In the genomic region with DNA sequence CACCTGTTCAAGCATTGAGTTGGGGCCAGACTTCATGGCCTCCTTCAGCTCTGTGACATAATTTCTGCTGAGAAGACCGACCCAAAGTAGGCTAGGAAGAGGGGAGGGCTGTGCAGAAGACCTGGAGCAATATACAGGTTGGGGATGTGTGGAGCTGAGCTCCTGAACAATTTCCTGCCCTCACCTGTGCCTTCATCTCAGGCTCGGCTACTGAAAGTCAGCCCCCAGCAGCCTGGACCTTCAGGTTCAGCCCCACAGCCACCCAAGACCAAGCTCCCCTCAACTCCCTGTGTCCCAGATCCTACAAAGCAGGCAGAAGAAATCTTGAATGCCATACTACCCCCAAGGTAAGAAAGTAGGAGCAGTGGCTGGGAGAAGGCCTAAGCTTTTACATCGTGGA, we compare ENCODE assay signal across 9 cellular contexts. TPM values are rescaled to one million over a fixed set of nuclear protein-coding genes. Genes with fewer than 3 reads are reported as not detected.
A peak's percentile ranks its signal among the peaks of the same experiment; 100 is the strongest.
DNase-seq lines count a peak whose midpoint lies in the region; ATAC-seq, FAIRE-seq and TF ChIP-seq lines count a peak whose summit lies in the region.
"Had no signal": no experiment of that assay in that cellular context is flagged by ENCODE, and none has a peak within 500 bp of the region (broad histone marks: within the 10 kb centered on the region; RNA-seq: fewer than 3 reads in every experiment).

No MANE protein-coding gene starts in this region.

- peaks cover 10% of the 10 kb centered on the region for H3K9me1 ChIP-seq in K562 (ENCODE audit: control insufficient read depth, insufficient read depth, low read length)

- in situ Hi-C loops in K562 (cut with MboI) = no loop called here
- in situ Hi-C loops in ACHN (cut with HindIII; ENCODE audit: low pct_ligation_motif_present, low pct_unique_long_range_greater_than_20kb, low sequenced_read_pairs) = no loop called here

- peaks cover 46 to 47% of the 10 kb centered on the region in 2 experiments for H3K4me1 ChIP-seq in K562 (replicated peaks in 1 of 2; ENCODE audit: control insufficient read depth in 2 of 2, insufficient read depth in 2 of 2, low read length in 2 of 2)
- H3K4me1 ChIP-seq in iPS-20b (ENCODE audit: insufficient read depth, low read length) = peaks cover 10% of the 10 kb centered on the region
- H3K4me1 ChIP-seq in Karpas-422 (ENCODE audit: low read length) = peaks cover 10% of the 10 kb centered on the region

- no TSS peak for BruUV-seq in K562 (replicated peaks; lab: Mats Ljungman, UMichigan)

- POLR2A ChIA-PET in K562 (lab: Yijun Ruan, JAX) = interaction anchor here (0.6 to 1.3 kb wide), 10 partner anchors 9 to 1397 kb away, joined by 3 to 4 read pairs (median 3); no protein-coding TSS in a partner anchor

- H3K4me2 ChIP-seq in K562 (ENCODE audit: insufficient read depth, low read length) = peak overlapping the region; percentile 81
- no peak overlapping the region for H3K4me2 ChIP-seq in Karpas-422 (ENCODE audit: low read depth, low read length, poor library complexity, severe bottlenecking)

- H3K36me3 ChIP-seq in H7 (replicated peaks; ENCODE audit: control insufficient read depth, insufficient read depth, low read length) (peaks cover 3% of the 10 kb centered on the region; the same call in 1 of the 2 replicates), K562 (ENCODE audit: control insufficient read depth, insufficient read depth, low read length) (peaks cover 20% of the 10 kb centered on the region), iPS-20b (ENCODE audit: insufficient read depth, low read depth, low read length) (peaks cover 3% of the 10 kb centered on the region), Karpas-422 (ENCODE audit: insufficient read depth, low read length) (peaks cover 1% of the 10 kb centered on the region; the same call in 1 of the 2 replicates)
- H3K36me3 ChIP-seq: colonic mucosa had no signal

- FAIRE-seq in K562 (lab: Jason Lieb, UNC) (no peak), GM19239 (lab: Jason Lieb, UNC) (no peak)

- peak overlapping the region; percentile 99 for H2AFZ ChIP-seq in K562 (ENCODE audit: low read depth, low read length)
- no peak overlapping the region for H2AFZ ChIP-seq in Karpas-422 (ENCODE audit: low read length)

- H3K9ac ChIP-seq in K562 (ENCODE audit: insufficient read depth in 1 of 2, low read depth in 2 of 2, low read length in 2 of 2) (no peak overlapping the region), iPS-20b (ENCODE audit: low read depth, low read length) (peak overlapping the region; percentile 75; the same call in 1 of the 2 replicates), Karpas-422 (ENCODE audit: low read length) (no peak overlapping the region)

- TF ChIP-seq POLR2A in K562 (conservative IDR thresholded peaks at IDR 0.05) = no peak

- H3K27ac ChIP-seq in K562 (ENCODE audit: extremely low read depth, low read depth, low read length) = no peak overlapping the region; the same call in 2 of the 3 replicates
- no peak overlapping the region for H3K27ac ChIP-seq in iPS-20b (ENCODE audit: low read length)
- H3K27ac ChIP-seq in Karpas-422 (ENCODE audit: low read length) = no peak overlapping the region
- H3K27ac ChIP-seq: colonic mucosa had no signal

- H3K9me3 ChIP-seq in K562 (replicated peaks; ENCODE audit: control insufficient read depth, insufficient read depth, low read depth, low read length) = peaks cover 9% of the 10 kb centered on the region
- peaks cover 4% of the 10 kb centered on the region for H3K9me3 ChIP-seq in iPS-20b (ENCODE audit: insufficient read depth, low read depth, low read length)
- H3K9me3 ChIP-seq in Karpas-422 (ENCODE audit: low read length) = peaks cover 6% of the 10 kb centered on the region
- H3K9me3 ChIP-seq: colonic mucosa had no signal

- H3K4me3 ChIP-seq in H7 (ENCODE audit: insufficient read depth, low read depth, low read length) (peak overlapping the region; percentile 35; the same call in 1 of the 2 replicates), K562 (no peak overlapping the region), iPS-20b (ENCODE audit: low read length) (peak overlapping the region; percentile 83), retinal pigment epithelial cell (ENCODE audit: low read length) (peak overlapping the region; percentile 65), Karpas-422 (ENCODE audit: low read length) (no peak overlapping the region)
- H3K4me3 ChIP-seq: colonic mucosa had no signal

- H3K79me2 ChIP-seq in K562 (ENCODE audit: control insufficient read depth, insufficient read depth, low read length) = peaks cover 18% of the 10 kb centered on the region
- H3K79me2 ChIP-seq in Karpas-422 (ENCODE audit: low read length) = peaks cover 18% of the 10 kb centered on the region

- H3K27me3 ChIP-seq in H7 (ENCODE audit: control insufficient read depth, insufficient read depth, low read length) = peaks cover 3% of the 10 kb centered on the region; the same call in 1 of the 2 replicates
- H3K27me3 ChIP-seq in K562 (ENCODE audit: control insufficient read depth in 2 of 2, insufficient read depth in 2 of 2, low read length in 2 of 2) = no peaks in the 10 kb centered on the region
- H3K27me3 ChIP-seq in iPS-20b (ENCODE audit: insufficient read depth, low read length) = no peaks in the 10 kb centered on the region
- no peaks in the 10 kb centered on the region for H3K27me3 ChIP-seq in Karpas-422 (ENCODE audit: low read length)
- H3K27me3 ChIP-seq: colonic mucosa had no signal

- CTCF ChIA-PET in K562 (lab: Yijun Ruan, JAX; ENCODE audit: low intra/inter-chr PET ratio) = no interaction called here

- H4K20me1 ChIP-seq in K562 (replicated peaks; ENCODE audit: control insufficient read depth, insufficient read depth, low read length) (0 out of 2 replicates have a peak, but pooled peaks cover 14% of the 10 kb centered on the region), Karpas-422 (ENCODE audit: insufficient read depth, low read depth, low read length) (peaks cover 13% of the 10 kb centered on the region)

- 51% methylated on average over 3 of the region's 3 CpGs for WGBS in K562 (ENCODE audit: insufficient coverage, low coverage, missing lambda C conversion rate)

- no peaks in the 10 kb centered on the region for H3K9me2 ChIP-seq in Karpas-422 (replicated peaks; ENCODE audit: insufficient read depth, low read length)

- intact Hi-C loops in K562 (cut with micrococcal nuclease) = loop anchor here (5.0 to 10.0 kb wide), 3 partner anchors 45 to 135 kb away; partner anchors contain the start of genes CDCA8, MEAF6 and ZC3H12A

- no peak for DNase-seq in H7
- DNase-seq in K562 (ENCODE audit: extremely low read depth in 1 of 4, low spot score in 3 of 4) = no peak
- no peak for DNase-seq in retinal pigment epithelial cell (ENCODE audit: low read depth)
- no peak for DNase-seq in effector CD8-positive, alpha-beta T cell (lab: John Stamatoyannopoulos, UW)
- DNase-seq in Karpas-422 = no peak
- no peak for DNase-seq in GM19239 (ENCODE audit: insufficient read length, low spot score)
- DNase-seq in ACHN = no peak

- ATAC-seq in K562 = no peak

- no peak for TF ChIP-seq CTCF in K562 (IDR thresholded peaks at IDR 0.05 in 2 of 3, conservative IDR thresholded peaks at IDR 0.05 in 1 of 3; ENCODE audit: insufficient read depth in 2 of 3, low read depth in 1 of 3, low read length in 3 of 3)
- TF ChIP-seq CTCF in retinal pigment epithelial cell (conservative IDR thresholded peaks at IDR 0.05; ENCODE audit: low read depth, low read length) = no peak

- no peak for TF ChIP-seq RAD21 in K562 (CRISPR knock-in tag; conservative IDR thresholded peaks at IDR 0.05 in 1 of 2, IDR thresholded peaks at IDR 0.05 in 1 of 2)

- TF ChIP-seq EP300 in K562 (IDR thresholded peaks at IDR 0.05; ENCODE audit: low read length) = no peak

RNA-seq across cellular contexts. Expression of gene DNALI1, which starts 0.7 kb away (rescaled TPM):
- 3.3 and 4.0 TPM in 2 replicates for total RNA-seq in H7 (2014; rRNA removed; shearing (Covaris generic))
- 0.99 and 3.3 TPM in 2 replicates for total RNA-seq in K562 (2011; cell fraction: chromatin; rRNA removed; ENCODE audit: low replicate concordance)
- 1.7 and 2.8 TPM in 2 replicates for total RNA-seq in K562 (2011; cell fraction: nucleolus; rRNA removed)
- total RNA-seq in K562 (2011; cell fraction: nucleoplasm; rRNA removed) = 1.6 and 3.2 TPM in 2 replicates
- total RNA-seq in K562 (2014; rRNA removed) (0.78 and 1.0 TPM in 2 replicates), K562 (2014; rRNA removed; fragmentation: Illumina TruSeq; extraction: Trizol) (0.87 and 1.1 TPM in 2 replicates), K562 (2015; rRNA removed; fragmentation: Illumina TruSeq; extraction: Trizol) (0.72 and 1.2 TPM in 2 replicates), K562 (2021) (0.89 and 2.2 TPM in 2 replicates)
- polyA plus RNA-seq in K562 (2011; rRNA removed) (1.0 and 1.2 TPM in 2 replicates), K562 (2014; fragmentation: Illumina TruSeq; extraction: Trizol) (1.3 and 1.7 TPM in 2 replicates), K562 (2014; fragmentation: Nextera tagmentation; extraction: Ambion mirVana) (1 to 10 TPM in 1 of 2 experiments, under 1 TPM in 1; 0.87 to 2.0 TPM), K562 (2014; rRNA removed) (1.5 and 5.6 TPM in 2 replicates)
- polyA plus RNA-seq in K562 (2011; cell fraction: cytosol; rRNA removed) = 0.91 and 1.5 TPM in 2 replicates
- polyA plus RNA-seq in K562 (2011; cell fraction: nucleus; rRNA removed) = 4.1 and 9.0 TPM in 2 replicates
- 2.0 and 4.5 TPM in 2 replicates for polyA plus RNA-seq in K562 (2012)
- 0.48 and 0.84 TPM in 2 replicates for polyA minus RNA-seq in K562 (2011; rRNA and poly(A)+ RNA removed)
- 0.38 and 2.1 TPM in 2 replicates for polyA minus RNA-seq in K562 (2011; cell fraction: cytosol; rRNA and poly(A)+ RNA removed)
- polyA minus RNA-seq in K562 (2011; cell fraction: nucleus; rRNA and poly(A)+ RNA removed) = 1.4 and 2.0 TPM in 2 replicates
- not detected in 2 replicates for total RNA-seq in Karpas-422 (2014; rRNA removed; shearing (Covaris generic); ENCODE audit: low replicate concordance)

RNA-seq across cellular contexts. Expression of gene SNIP1, which starts 3.3 kb away (rescaled TPM):
- 18.5 and 19.8 TPM in 2 replicates for total RNA-seq in H7 (2014; rRNA removed; shearing (Covaris generic))
- total RNA-seq in K562 (2011; cell fraction: chromatin; rRNA removed; ENCODE audit: low replicate concordance) = 51.3 and 57.9 TPM in 2 replicates
- total RNA-seq in K562 (2011; cell fraction: nucleolus; rRNA removed) = 47.7 and 48.7 TPM in 2 replicates
- total RNA-seq in K562 (2011; cell fraction: nucleoplasm; rRNA removed) = 49.1 and 51.2 TPM in 2 replicates
- total RNA-seq in K562 (2014; rRNA removed) = 25.7 and 25.9 TPM in 2 replicates
- 12.9 and 15.2 TPM in 2 replicates for total RNA-seq in K562 (2014; rRNA removed; fragmentation: Illumina TruSeq; extraction: Trizol)
- total RNA-seq in K562 (2015; rRNA removed; fragmentation: Illumina TruSeq; extraction: Trizol) = 15.3 and 16.6 TPM in 2 replicates
- total RNA-seq in K562 (2021) = 23.7 and 25.8 TPM in 2 replicates
- polyA plus RNA-seq in K562 (2011; rRNA removed) = 12.0 and 13.7 TPM in 2 replicates
- polyA plus RNA-seq in K562 (2011; cell fraction: cytosol; rRNA removed) = 6.4 and 13.1 TPM in 2 replicates
- 14.2 and 17.2 TPM in 2 replicates for polyA plus RNA-seq in K562 (2011; cell fraction: nucleus; rRNA removed)
- polyA plus RNA-seq in K562 (2012) = 6.4 and 8.7 TPM in 2 replicates
- polyA plus RNA-seq in K562 (2014; fragmentation: Illumina TruSeq; extraction: Trizol) = 11.9 and 14.6 TPM in 2 replicates
- polyA plus RNA-seq in K562 (2014; fragmentation: Nextera tagmentation; extraction: Ambion mirVana) = 1 to 10 TPM; 2.9 TPM
- 11.5 and 15.4 TPM in 2 replicates for polyA plus RNA-seq in K562 (2014; rRNA removed)
- polyA minus RNA-seq in K562 (2011; rRNA and poly(A)+ RNA removed) = 20.7 and 23.2 TPM in 2 replicates
- polyA minus RNA-seq in K562 (2011; cell fraction: cytosol; rRNA and poly(A)+ RNA removed) = 11.4 and 12.1 TPM in 2 replicates
- polyA minus RNA-seq in K562 (2011; cell fraction: nucleus; rRNA and poly(A)+ RNA removed) = 24.5 and 45.4 TPM in 2 replicates
- total RNA-seq in Karpas-422 (2014; rRNA removed; shearing (Covaris generic); ENCODE audit: low replicate concordance) = 8.6 and 9.7 TPM in 2 replicates

RNA-seq across cellular contexts. Expression of gene GNL2, which starts 38.3 kb away (rescaled TPM):
- total RNA-seq in H7 (2014; rRNA removed; shearing (Covaris generic)) = 170 and 197 TPM in 2 replicates
- total RNA-seq in K562 (2011; cell fraction: chromatin; rRNA removed; ENCODE audit: low replicate concordance) = 189 and 334 TPM in 2 replicates
- 134 and 160 TPM in 2 replicates for total RNA-seq in K562 (2011; cell fraction: nucleolus; rRNA removed)
- total RNA-seq in K562 (2011; cell fraction: nucleoplasm; rRNA removed) = 181 and 229 TPM in 2 replicates
- 245 and 263 TPM in 2 replicates for total RNA-seq in K562 (2014; rRNA removed)
- 343 and 388 TPM in 2 replicates for total RNA-seq in K562 (2014; rRNA removed; fragmentation: Illumina TruSeq; extraction: Trizol)
- total RNA-seq in K562 (2015; rRNA removed; fragmentation: Illumina TruSeq; extraction: Trizol) = 330 and 347 TPM in 2 replicates
- total RNA-seq in K562 (2021) = 145 and 156 TPM in 2 replicates
- polyA plus RNA-seq in K562 (2011; rRNA removed) = 132 and 165 TPM in 2 replicates
- polyA plus RNA-seq in K562 (2011; cell fraction: cytosol; rRNA removed) = 37.0 and 52.4 TPM in 2 replicates
- 99.3 and 135 TPM in 2 replicates for polyA plus RNA-seq in K562 (2011; cell fraction: nucleus; rRNA removed)
- polyA plus RNA-seq in K562 (2012) = 109 and 153 TPM in 2 replicates
- 253 and 318 TPM in 2 replicates for polyA plus RNA-seq in K562 (2014; fragmentation: Illumina TruSeq; extraction: Trizol)
- polyA plus RNA-seq in K562 (2014; fragmentation: Nextera tagmentation; extraction: Ambion mirVana) = 100 to 1,000 TPM; 166 to 371 TPM
- polyA plus RNA-seq in K562 (2014; rRNA removed) = 205 and 232 TPM in 2 replicates
- 223 and 224 TPM in 2 replicates for polyA minus RNA-seq in K562 (2011; rRNA and poly(A)+ RNA removed)
- polyA minus RNA-seq in K562 (2011; cell fraction: cytosol; rRNA and poly(A)+ RNA removed) = 118 and 127 TPM in 2 replicates
- polyA minus RNA-seq in K562 (2011; cell fraction: nucleus; rRNA and poly(A)+ RNA removed) = 104 and 173 TPM in 2 replicates
- 56.2 and 76.1 TPM in 2 replicates for total RNA-seq in Karpas-422 (2014; rRNA removed; shearing (Covaris generic); ENCODE audit: low replicate concordance)

RNA-seq across cellular contexts. Expression of gene MEAF6, which starts 42.8 kb away (rescaled TPM):
- total RNA-seq in H7 (2014; rRNA removed; shearing (Covaris generic)) = 65.4 and 71.3 TPM in 2 replicates
- 74.7 and 79.0 TPM in 2 replicates for total RNA-seq in K562 (2011; cell fraction: chromatin; rRNA removed; ENCODE audit: low replicate concordance)
- total RNA-seq in K562 (2011; cell fraction: nucleolus; rRNA removed) = 41.5 and 45.5 TPM in 2 replicates
- 60.9 and 81.0 TPM in 2 replicates for total RNA-seq in K562 (2011; cell fraction: nucleoplasm; rRNA removed)
- total RNA-seq in K562 (2014; rRNA removed) (111 and 137 TPM in 2 replicates), K562 (2014; rRNA removed; fragmentation: Illumina TruSeq; extraction: Trizol) (95.0 and 113 TPM in 2 replicates), K562 (2015; rRNA removed; fragmentation: Illumina TruSeq; extraction: Trizol) (89.2 and 92.3 TPM in 2 replicates), K562 (2021) (86.4 and 93.8 TPM in 2 replicates)
- polyA plus RNA-seq in K562 (2011; rRNA removed) (70.0 and 77.3 TPM in 2 replicates), K562 (2014; fragmentation: Illumina TruSeq; extraction: Trizol) (118 and 151 TPM in 2 replicates), K562 (2014; fragmentation: Nextera tagmentation; extraction: Ambion mirVana) (10 to 100 TPM; 55.0 to 66.3 TPM), K562 (2014; rRNA removed) (109 and 110 TPM in 2 replicates)
- 37.7 and 68.5 TPM in 2 replicates for polyA plus RNA-seq in K562 (2011; cell fraction: cytosol; rRNA removed)
- 50.0 and 63.0 TPM in 2 replicates for polyA plus RNA-seq in K562 (2011; cell fraction: nucleus; rRNA removed)
- 67.6 and 77.9 TPM in 2 replicates for polyA plus RNA-seq in K562 (2012)
- polyA minus RNA-seq in K562 (2011; rRNA and poly(A)+ RNA removed) = 36.0 and 44.0 TPM in 2 replicates
- 20.2 and 28.3 TPM in 2 replicates for polyA minus RNA-seq in K562 (2011; cell fraction: cytosol; rRNA and poly(A)+ RNA removed)
- polyA minus RNA-seq in K562 (2011; cell fraction: nucleus; rRNA and poly(A)+ RNA removed) = 30.8 and 52.4 TPM in 2 replicates
- 105 and 126 TPM in 2 replicates for total RNA-seq in Karpas-422 (2014; rRNA removed; shearing (Covaris generic); ENCODE audit: low replicate concordance)

Comparison
In these comparisons a context has a peak if more than half of its experiments do, and no peak if none do; other contexts are left out.
1. H3K4me3 ChIP-seq: peak in H7 (single experiment), iPS-20b (single experiment) and retinal pigment epithelial cell (single experiment); none in K562 (single experiment) and Karpas-422 (single experiment).